Comparison of ENCODE assay signal across 2 cellular contexts in the genomic region with DNA sequence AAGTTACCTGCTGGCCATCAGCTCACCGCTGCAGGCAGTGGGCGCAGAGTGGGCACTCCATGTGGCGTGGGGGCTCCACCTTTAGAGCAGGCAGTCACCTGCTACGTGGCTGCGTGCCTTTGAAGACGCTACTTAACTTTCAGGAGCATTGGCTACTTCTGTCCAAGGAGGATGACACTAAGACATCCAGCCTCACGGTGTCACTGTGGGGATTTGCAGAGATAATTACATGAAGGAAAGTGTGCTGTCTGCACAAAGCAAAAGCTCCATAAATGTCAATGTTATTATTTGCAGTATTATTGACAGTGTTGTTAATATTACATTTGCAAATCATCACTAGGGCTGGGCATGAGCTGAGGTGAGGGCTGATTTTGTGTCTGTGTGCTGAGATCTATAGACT.
TF ChIP-seq lines count a peak whose summit lies in the region.

No MANE protein-coding gene starts in this region.

TF ChIP-seq in SK-N-SH, 30 proteins besides CTCF, POLR2A, EP300 and RAD21:
- TF ChIP-seq, protein P1, sequence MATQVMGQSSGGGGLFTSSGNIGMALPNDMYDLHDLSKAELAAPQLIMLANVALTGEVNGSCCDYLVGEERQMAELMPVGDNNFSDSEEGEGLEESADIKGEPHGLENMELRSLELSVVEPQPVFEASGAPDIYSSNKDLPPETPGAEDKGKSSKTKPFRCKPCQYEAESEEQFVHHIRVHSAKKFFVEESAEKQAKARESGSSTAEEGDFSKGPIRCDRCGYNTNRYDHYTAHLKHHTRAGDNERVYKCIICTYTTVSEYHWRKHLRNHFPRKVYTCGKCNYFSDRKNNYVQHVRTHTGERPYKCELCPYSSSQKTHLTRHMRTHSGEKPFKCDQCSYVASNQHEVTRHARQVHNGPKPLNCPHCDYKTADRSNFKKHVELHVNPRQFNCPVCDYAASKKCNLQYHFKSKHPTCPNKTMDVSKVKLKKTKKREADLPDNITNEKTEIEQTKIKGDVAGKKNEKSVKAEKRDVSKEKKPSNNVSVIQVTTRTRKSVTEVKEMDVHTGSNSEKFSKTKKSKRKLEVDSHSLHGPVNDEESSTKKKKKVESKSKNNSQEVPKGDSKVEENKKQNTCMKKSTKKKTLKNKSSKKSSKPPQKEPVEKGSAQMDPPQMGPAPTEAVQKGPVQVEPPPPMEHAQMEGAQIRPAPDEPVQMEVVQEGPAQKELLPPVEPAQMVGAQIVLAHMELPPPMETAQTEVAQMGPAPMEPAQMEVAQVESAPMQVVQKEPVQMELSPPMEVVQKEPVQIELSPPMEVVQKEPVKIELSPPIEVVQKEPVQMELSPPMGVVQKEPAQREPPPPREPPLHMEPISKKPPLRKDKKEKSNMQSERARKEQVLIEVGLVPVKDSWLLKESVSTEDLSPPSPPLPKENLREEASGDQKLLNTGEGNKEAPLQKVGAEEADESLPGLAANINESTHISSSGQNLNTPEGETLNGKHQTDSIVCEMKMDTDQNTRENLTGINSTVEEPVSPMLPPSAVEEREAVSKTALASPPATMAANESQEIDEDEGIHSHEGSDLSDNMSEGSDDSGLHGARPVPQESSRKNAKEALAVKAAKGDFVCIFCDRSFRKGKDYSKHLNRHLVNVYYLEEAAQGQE (IDR thresholded peaks at IDR 0.05; ENCODE audit: low read depth, low read length) = no peak
- TF ChIP-seq, protein P2, sequence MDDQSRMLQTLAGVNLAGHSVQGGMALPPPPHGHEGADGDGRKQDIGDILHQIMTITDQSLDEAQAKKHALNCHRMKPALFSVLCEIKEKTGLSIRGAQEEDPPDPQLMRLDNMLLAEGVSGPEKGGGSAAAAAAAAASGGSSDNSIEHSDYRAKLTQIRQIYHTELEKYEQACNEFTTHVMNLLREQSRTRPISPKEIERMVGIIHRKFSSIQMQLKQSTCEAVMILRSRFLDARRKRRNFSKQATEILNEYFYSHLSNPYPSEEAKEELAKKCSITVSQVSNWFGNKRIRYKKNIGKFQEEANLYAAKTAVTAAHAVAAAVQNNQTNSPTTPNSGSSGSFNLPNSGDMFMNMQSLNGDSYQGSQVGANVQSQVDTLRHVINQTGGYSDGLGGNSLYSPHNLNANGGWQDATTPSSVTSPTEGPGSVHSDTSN (IDR thresholded peaks at IDR 0.05) = no peak
- TF ChIP-seq FOSL2 (IDR thresholded peaks at IDR 0.05; ENCODE audit: borderline replicate concordance, low read depth) (no peak), GATA2 (CRISPR knock-in tag; IDR thresholded peaks at IDR 0.05) (no peak), FOXJ3 (CRISPR knock-in tag; IDR thresholded peaks at IDR 0.05) (no peak), TEAD4 (IDR thresholded peaks at IDR 0.05; ENCODE audit: borderline replicate concordance, insufficient read depth) (no peak), EZH2phosphoT487 (IDR thresholded peaks at IDR 0.05; ENCODE audit: borderline replicate concordance, low read depth) (no peak), NRF1 (IDR thresholded peaks at IDR 0.05; ENCODE audit: low read depth, low read length) (no peak), CHD2 (IDR thresholded peaks at IDR 0.05; ENCODE audit: low read length, partially characterized antibody) (no peak), RFX5 (IDR thresholded peaks at IDR 0.05; ENCODE audit: low read length) (no peak), FOXM1 (IDR thresholded peaks at IDR 0.05; ENCODE audit: low read depth) (no peak), GABPA (IDR thresholded peaks at IDR 0.05; ENCODE audit: low read depth) (no peak), POLR2AphosphoS5 (IDR thresholded peaks at IDR 0.05; ENCODE audit: low read depth, low read length) (no peak), NFIC (IDR thresholded peaks at IDR 0.05; ENCODE audit: borderline replicate concordance) (no peak), MXI1 (IDR thresholded peaks at IDR 0.05; ENCODE audit: low read depth, low read length) (no peak), YY1 (IDR thresholded peaks at IDR 0.05; ENCODE audit: low read depth) (no peak)
- TF ChIP-seq, protein P3, sequence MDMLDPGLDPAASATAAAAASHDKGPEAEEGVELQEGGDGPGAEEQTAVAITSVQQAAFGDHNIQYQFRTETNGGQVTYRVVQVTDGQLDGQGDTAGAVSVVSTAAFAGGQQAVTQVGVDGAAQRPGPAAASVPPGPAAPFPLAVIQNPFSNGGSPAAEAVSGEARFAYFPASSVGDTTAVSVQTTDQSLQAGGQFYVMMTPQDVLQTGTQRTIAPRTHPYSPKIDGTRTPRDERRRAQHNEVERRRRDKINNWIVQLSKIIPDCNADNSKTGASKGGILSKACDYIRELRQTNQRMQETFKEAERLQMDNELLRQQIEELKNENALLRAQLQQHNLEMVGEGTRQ (IDR thresholded peaks at IDR 0.05; ENCODE audit: borderline replicate concordance, low read depth, low read length) = no peak
- TF ChIP-seq, protein P4, sequence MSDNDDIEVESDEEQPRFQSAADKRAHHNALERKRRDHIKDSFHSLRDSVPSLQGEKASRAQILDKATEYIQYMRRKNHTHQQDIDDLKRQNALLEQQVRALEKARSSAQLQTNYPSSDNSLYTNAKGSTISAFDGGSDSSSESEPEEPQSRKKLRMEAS (IDR thresholded peaks at IDR 0.05; ENCODE audit: low read depth) = no peak

TF ChIP-seq in SK-N-SH treated with all-trans-retinoic acid at 6 μM for 48 hours, 23 proteins besides CTCF, POLR2A, EP300 and RAD21 (continued from another document):
- TF ChIP-seq, protein P5, sequence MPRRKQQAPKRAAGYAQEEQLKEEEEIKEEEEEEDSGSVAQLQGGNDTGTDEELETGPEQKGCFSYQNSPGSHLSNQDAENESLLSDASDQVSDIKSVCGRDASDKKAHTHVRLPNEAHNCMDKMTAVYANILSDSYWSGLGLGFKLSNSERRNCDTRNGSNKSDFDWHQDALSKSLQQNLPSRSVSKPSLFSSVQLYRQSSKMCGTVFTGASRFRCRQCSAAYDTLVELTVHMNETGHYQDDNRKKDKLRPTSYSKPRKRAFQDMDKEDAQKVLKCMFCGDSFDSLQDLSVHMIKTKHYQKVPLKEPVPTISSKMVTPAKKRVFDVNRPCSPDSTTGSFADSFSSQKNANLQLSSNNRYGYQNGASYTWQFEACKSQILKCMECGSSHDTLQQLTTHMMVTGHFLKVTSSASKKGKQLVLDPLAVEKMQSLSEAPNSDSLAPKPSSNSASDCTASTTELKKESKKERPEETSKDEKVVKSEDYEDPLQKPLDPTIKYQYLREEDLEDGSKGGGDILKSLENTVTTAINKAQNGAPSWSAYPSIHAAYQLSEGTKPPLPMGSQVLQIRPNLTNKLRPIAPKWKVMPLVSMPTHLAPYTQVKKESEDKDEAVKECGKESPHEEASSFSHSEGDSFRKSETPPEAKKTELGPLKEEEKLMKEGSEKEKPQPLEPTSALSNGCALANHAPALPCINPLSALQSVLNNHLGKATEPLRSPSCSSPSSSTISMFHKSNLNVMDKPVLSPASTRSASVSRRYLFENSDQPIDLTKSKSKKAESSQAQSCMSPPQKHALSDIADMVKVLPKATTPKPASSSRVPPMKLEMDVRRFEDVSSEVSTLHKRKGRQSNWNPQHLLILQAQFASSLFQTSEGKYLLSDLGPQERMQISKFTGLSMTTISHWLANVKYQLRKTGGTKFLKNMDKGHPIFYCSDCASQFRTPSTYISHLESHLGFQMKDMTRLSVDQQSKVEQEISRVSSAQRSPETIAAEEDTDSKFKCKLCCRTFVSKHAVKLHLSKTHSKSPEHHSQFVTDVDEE (CRISPR knock-in tag; IDR thresholded peaks at IDR 0.05) = no peak
- no peak for TF ChIP-seq SNAI2 (CRISPR knock-in tag; IDR thresholded peaks at IDR 0.05)
- no peak for TF ChIP-seq ZNF565 (CRISPR knock-in tag; conservative IDR thresholded peaks at IDR 0.05; ENCODE audit: low read depth)
- no peak for TF ChIP-seq ESRRG (CRISPR knock-in tag; IDR thresholded peaks at IDR 0.05)
